23 cellular contexts compared by ENCODE assay signal in the genomic region with DNA sequence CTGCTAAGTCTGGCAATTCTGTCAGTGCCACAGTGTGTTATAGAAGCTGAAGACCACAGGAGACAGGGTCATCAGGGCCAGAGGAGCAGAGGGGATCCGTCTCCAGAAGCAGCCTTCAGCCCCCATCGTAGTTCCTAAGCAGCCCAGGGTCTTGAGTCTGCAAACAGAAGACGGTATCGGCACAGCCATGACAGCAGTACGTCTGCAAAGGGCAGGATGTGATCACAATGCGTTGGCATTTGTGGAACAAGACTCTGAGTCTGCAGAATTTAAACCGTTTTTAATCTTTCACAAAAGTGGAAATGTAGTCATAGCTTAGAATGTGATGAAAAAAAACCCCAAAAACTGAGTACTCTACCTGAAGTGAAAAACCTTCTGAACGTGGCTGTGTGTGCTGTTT. TPM values are rescaled to one million over a fixed set of nuclear protein-coding genes. Genes with fewer than 3 reads are reported as not detected.
DNase-seq lines count a peak whose midpoint lies in the region; ATAC-seq and TF ChIP-seq lines count a peak whose summit lies in the region.
"Had no signal": no experiment of that assay in that cellular context is flagged by ENCODE, and none has a peak within 500 bp of the region (broad histone marks: within the 10 kb centered on the region; RNA-seq: fewer than 3 reads in every experiment).

No MANE protein-coding gene starts in this region.

- H3K9me3 Mint-ChIP-seq in glutamatergic neuron (ENCODE audit: unreplicated experiment): peaks cover 35% of the 10 kb centered on the region
- H3K9me3 Mint-ChIP-seq: activated naive CD4-positive, alpha-beta T cell treated with anti-CD3 and anti-CD28 coated beads, Interleukin-2, amount 10 ng/mL, durations not matched to agents 7 days and 5 days; activated T-cell treated with anti-CD3 and anti-CD28 coated beads, Interleukin-2, amount 50 U/mL, for 4 hours had no signal

- peak overlapping the region; percentile 62 for H3K4me2 ChIP-seq in skeletal muscle satellite cell (ENCODE audit: low read length)

- peak overlapping the region; percentile 7 for H3K9ac ChIP-seq in skeletal muscle satellite cell (ENCODE audit: low read depth, low read length)

- H3K27ac ChIP-seq in SJCRH30: peak overlapping the region; percentile 86

- peaks cover 17% of the 10 kb centered on the region for H3K27me3 Mint-ChIP-seq in glutamatergic neuron (ENCODE audit: unreplicated experiment)
- H3K27me3 Mint-ChIP-seq: activated naive CD4-positive, alpha-beta T cell treated with anti-CD3 and anti-CD28 coated beads, Interleukin-2, amount 10 ng/mL, durations not matched to agents 7 days and 5 days; naive thymus-derived CD4-positive, alpha-beta T cell; stimulated activated naive CD8-positive, alpha-beta T cell treated with anti-CD3 and anti-CD28 coated beads, Interleukin-15, amount 100 ng/mL, for 72 hours had no signal

- peaks cover 61% of the 10 kb centered on the region for H3K4me1 Mint-ChIP-seq in glutamatergic neuron (ENCODE audit: low read depth, unreplicated experiment)
- H3K4me1 Mint-ChIP-seq: activated naive CD4-positive, alpha-beta T cell treated with anti-CD3 and anti-CD28 coated beads, Interleukin-2, amount 10 ng/mL, durations not matched to agents 7 days and 5 days; naive thymus-derived CD4-positive, alpha-beta T cell; stimulated activated naive CD8-positive, alpha-beta T cell treated with anti-CD3 and anti-CD28 coated beads, Interleukin-15, amount 100 ng/mL, for 72 hours had no signal

- no peaks in the 10 kb centered on the region for H3K27me3 ChIP-seq in SJCRH30
- H3K27me3 ChIP-seq in skeletal muscle satellite cell (ENCODE audit: control insufficient read depth, insufficient read depth, low read length): no peaks in the 10 kb centered on the region
- H3K27me3 ChIP-seq: BE2C had no signal

- H3K36me3 ChIP-seq in SJCRH30: no peaks in the 10 kb centered on the region
- no peaks in the 10 kb centered on the region for H3K36me3 ChIP-seq in skeletal muscle satellite cell (ENCODE audit: insufficient read depth, low read length)
- H3K36me3 ChIP-seq: BE2C had no signal

- H3K4me1 ChIP-seq in SJCRH30: peaks cover 19% of the 10 kb centered on the region
- H3K4me1 ChIP-seq in skeletal muscle satellite cell (ENCODE audit: control insufficient read depth, insufficient read depth, low read length): peaks cover 25% of the 10 kb centered on the region

- DNase-seq in EH (ENCODE audit: low read depth): peak; percentile 41
- peak in 1 of 2 experiments; percentile 30 for DNase-seq in SJCRH30
- no peak for DNase-seq in glutamatergic neuron
- DNase-seq: activated CD4-positive, CD25-positive, alpha-beta regulatory T cell; activated CD8-positive, alpha-beta T cell treated with anti-CD3 and anti-CD28 coated beads, Interleukin-2, amount 10 ng/mL, durations not matched to agents 7 days and 5 days; activated naive CD4-positive, alpha-beta T cell treated with anti-CD3 and anti-CD28 coated beads, Interleukin-2, amount 10 ng/mL, durations not matched to agents 7 days and 5 days; activated T-cell treated with anti-CD3 and anti-CD28 coated beads, Interleukin-2, amount 50 U/mL, for 4 hours; aorta; Calu3; HCEC 1CT; naive thymus-derived CD4-positive, alpha-beta T cell; NCI-H1105 treated with DMSO at 0.1 percent for 48 hours; NCI-H2081 treated with DMSO at 0.1 percent for 48 hours; RPMI8226; stimulated activated CD4-positive, alpha-beta T cell treated with anti-CD3 and anti-CD28 coated beads, Interleukin-2, amount 100 ng/mL, for 48 hours; stimulated activated naive CD8-positive, alpha-beta T cell treated with anti-CD3 and anti-CD28 coated beads, Interleukin-15, amount 100 ng/mL, for 72 hours; T1000 had no signal

- TF ChIP-seq CTCF in glutamatergic neuron (IDR thresholded peaks at IDR 0.05; ENCODE audit: partially characterized antibody, unreplicated experiment): no peak

- H3K4me3 ChIP-seq in SJCRH30 (peak overlapping the region; percentile 56), skeletal muscle satellite cell (ENCODE audit: low read length) (peak overlapping the region; percentile 42)

- H3K4me3 Mint-ChIP-seq in glutamatergic neuron (ENCODE audit: unreplicated experiment): peak overlapping the region; percentile 84
- H3K4me3 Mint-ChIP-seq: activated CD8-positive, alpha-beta T cell treated with anti-CD3 and anti-CD28 coated beads, Interleukin-2, amount 10 ng/mL, durations not matched to agents 7 days and 5 days; activated naive CD4-positive, alpha-beta T cell treated with anti-CD3 and anti-CD28 coated beads, Interleukin-2, amount 10 ng/mL, durations not matched to agents 7 days and 5 days; activated T-cell treated with anti-CD3 and anti-CD28 coated beads, Interleukin-2, amount 50 U/mL, for 4 hours; naive thymus-derived CD4-positive, alpha-beta T cell; stimulated activated naive CD8-positive, alpha-beta T cell treated with anti-CD3 and anti-CD28 coated beads, Interleukin-15, amount 100 ng/mL, for 72 hours had no signal

- H3K27ac Mint-ChIP-seq in glutamatergic neuron (ENCODE audit: unreplicated experiment): peak overlapping the region; percentile 99
- H3K27ac Mint-ChIP-seq: activated CD8-positive, alpha-beta T cell treated with anti-CD3 and anti-CD28 coated beads, Interleukin-2, amount 10 ng/mL, durations not matched to agents 7 days and 5 days; activated naive CD4-positive, alpha-beta T cell treated with anti-CD3 and anti-CD28 coated beads, Interleukin-2, amount 10 ng/mL, durations not matched to agents 7 days and 5 days; stimulated activated naive CD8-positive, alpha-beta T cell treated with anti-CD3 and anti-CD28 coated beads, Interleukin-15, amount 100 ng/mL, for 72 hours had no signal

- peaks cover 3% of the 10 kb centered on the region for H3K36me3 Mint-ChIP-seq in glutamatergic neuron (ENCODE audit: unreplicated experiment)
- H3K36me3 Mint-ChIP-seq: activated naive CD4-positive, alpha-beta T cell treated with anti-CD3 and anti-CD28 coated beads, Interleukin-2, amount 10 ng/mL, durations not matched to agents 7 days and 5 days had no signal

- ATAC-seq in activated CD4-positive, CD25-positive, alpha-beta regulatory T cell treated with anti-CD3 and anti-CD28 coated beads, Interleukin-2, amount 50 U/mL, for 24 hours: no peak
- ATAC-seq in GM21360 (IDR thresholded peaks at IDR 0.05; ENCODE audit: unreplicated experiment): no peak
- no peak for ATAC-seq in GM21367 (IDR thresholded peaks at IDR 0.05; ENCODE audit: unreplicated experiment)
- no peak for ATAC-seq in GM21526 (IDR thresholded peaks at IDR 0.05; ENCODE audit: low FRiP score, unreplicated experiment)
- ATAC-seq: activated CD8-positive, alpha-beta T cell treated with anti-CD3 and anti-CD28 coated beads, Interleukin-2, amount 10 ng/mL, durations not matched to agents 7 days and 5 days; activated T-cell treated with anti-CD3 and anti-CD28 coated beads, Interleukin-2, amount 50 U/mL, for 4 hours; naive thymus-derived CD4-positive, alpha-beta T cell; stimulated activated naive CD8-positive, alpha-beta T cell treated with anti-CD3 and anti-CD28 coated beads, Interleukin-15, amount 100 ng/mL, for 72 hours had no signal

- H3K9me3 ChIP-seq in SJCRH30 (replicated peaks) (no peaks in the 10 kb centered on the region), skeletal muscle satellite cell (replicated peaks; ENCODE audit: low read length) (no peaks in the 10 kb centered on the region)
- H3K9me3 ChIP-seq: BE2C had no signal

RNA-seq across cellular contexts. Expression of a gene that starts 44.0 kb away (rescaled TPM):
- total RNA-seq in SJCRH30 (2014; rRNA removed; shearing (Covaris generic)): 25.7 and 26.4 TPM in 2 replicates
- total RNA-seq in glutamatergic neuron (ENCODE audit: unreplicated experiment): 34.6 TPM
- total RNA-seq in skeletal muscle satellite cell (2012; rRNA removed): 32.4 and 38.4 TPM in 2 replicates
